In genomic region chr2:96142217-96143113, GRCh38 we compare ENCODE assay signal across 7 cellular contexts. TPM values are rescaled to one million over a fixed set of nuclear protein-coding genes. Genes with fewer than 3 reads are reported as not detected.
DNase-seq lines count a peak whose midpoint lies in the region; ATAC-seq and TF ChIP-seq lines count a peak whose summit lies in the region.

No MANE protein-coding gene starts in this region.

- peaks cover 44% of the 10 kb centered on the region for H3K4me1 Mint-ChIP-seq in activated CD4-positive, alpha-beta memory T cell treated with anti-CD3 and anti-CD28 coated beads for 36 hours (ENCODE audit: low read depth)
- H3K4me1 Mint-ChIP-seq in glutamatergic neuron (ENCODE audit: low read depth, unreplicated experiment): peaks cover 4% of the 10 kb centered on the region

- H3K27me3 Mint-ChIP-seq in activated CD4-positive, alpha-beta memory T cell treated with anti-CD3 and anti-CD28 coated beads for 36 hours: peaks cover 3% of the 10 kb centered on the region
- peaks cover 9% of the 10 kb centered on the region for H3K27me3 Mint-ChIP-seq in glutamatergic neuron (ENCODE audit: unreplicated experiment)

- CTCF ChIA-PET in activated CD4-positive, alpha-beta memory T cell treated with anti-CD3 and anti-CD28 coated beads for 36 hours (lab: Charles Lee): interaction anchor here (0.5 to 13.8 kb wide), 18 partner anchors 9 to 150 kb away, joined by 3 to 474 read pairs (median 4); partner anchors contain the start of genes ADRA2B and ANKRD36C

- POLR2A ChIA-PET in activated CD4-positive, alpha-beta memory T cell treated with anti-CD3 and anti-CD28 coated beads for 36 hours (lab: Charles Lee): interaction anchor here (0.6 to 11.0 kb wide), 11 partner anchors 9 to 396 kb away, joined by 3 to 206 read pairs (median 6); partner anchors contain the start of genes CIAO1, STARD7 and TMEM127

- intact Hi-C loops in activated CD4-positive, alpha-beta memory T cell treated with anti-CD3 and anti-CD28 coated beads for 36 hours (cut with micrococcal nuclease): no loop called here

- no peak for TF ChIP-seq CTCF in glutamatergic neuron (IDR thresholded peaks at IDR 0.05; ENCODE audit: partially characterized antibody, unreplicated experiment)

- H3K4me3 Mint-ChIP-seq in activated CD4-positive, alpha-beta memory T cell treated with anti-CD3 and anti-CD28 coated beads for 36 hours: peak overlapping the region; percentile 96
- no peak overlapping the region for H3K4me3 Mint-ChIP-seq in glutamatergic neuron (ENCODE audit: unreplicated experiment)

- H3K27ac Mint-ChIP-seq in activated CD4-positive, alpha-beta memory T cell treated with anti-CD3 and anti-CD28 coated beads for 36 hours: peak overlapping the region; percentile 95
- H3K27ac Mint-ChIP-seq in glutamatergic neuron (ENCODE audit: unreplicated experiment): no peak overlapping the region

- peak; percentile 91 for DNase-seq in activated CD4-positive, alpha-beta memory T cell treated with anti-CD3 and anti-CD28 coated beads for 36 hours
- DNase-seq in glutamatergic neuron: peak; percentile 10
- peak; percentile 89 for DNase-seq in stimulated activated naive CD8-positive, alpha-beta T cell treated with anti-CD3 and anti-CD28 coated beads, Interleukin-15, Interleukin-2, amounts not matched to agents 100 U/mL and 50 U/mL, for 24 hours
- no peak for DNase-seq in hippocampal formation (lab: John Stamatoyannopoulos, UW)

- ATAC-seq in HG02885 (IDR thresholded peaks at IDR 0.05; ENCODE audit: poor library complexity, unreplicated experiment): peak; percentile 17
- peak; percentile 16 for ATAC-seq in stimulated activated naive CD8-positive, alpha-beta T cell treated with anti-CD3 and anti-CD28 coated beads, Interleukin-15, Interleukin-2, amounts not matched to agents 100 U/mL and 50 U/mL, for 24 hours
- no peak for ATAC-seq in GM19463 (IDR thresholded peaks at IDR 0.05; ENCODE audit: unreplicated experiment)
- no peak for ATAC-seq in HG03565 (IDR thresholded peaks at IDR 0.05; ENCODE audit: unreplicated experiment)

- H3K9me3 Mint-ChIP-seq in activated CD4-positive, alpha-beta memory T cell treated with anti-CD3 and anti-CD28 coated beads for 36 hours: no peaks in the 10 kb centered on the region
- no peaks in the 10 kb centered on the region for H3K9me3 Mint-ChIP-seq in glutamatergic neuron (ENCODE audit: unreplicated experiment)

- H3K36me3 Mint-ChIP-seq in activated CD4-positive, alpha-beta memory T cell treated with anti-CD3 and anti-CD28 coated beads for 36 hours: peaks cover 35% of the 10 kb centered on the region
- no peaks in the 10 kb centered on the region for H3K36me3 Mint-ChIP-seq in glutamatergic neuron (ENCODE audit: unreplicated experiment)

RNA-seq across cellular contexts. Expression of gene DUSP2, which starts 2.8 kb away (rescaled TPM):
- 100 to 1,000 TPM; 522 to 539 TPM for total RNA-seq in activated CD4-positive, alpha-beta memory T cell treated with anti-CD3 and anti-CD28 coated beads for 36 hours
- total RNA-seq in glutamatergic neuron (ENCODE audit: unreplicated experiment): 0.34 TPM

RNA-seq across cellular contexts. Expression of gene ASTL, which starts 4.2 kb away (rescaled TPM):
- total RNA-seq in activated CD4-positive, alpha-beta memory T cell treated with anti-CD3 and anti-CD28 coated beads for 36 hours: 1 to 10 TPM; 1.8 to 2.4 TPM
- not detected for total RNA-seq in glutamatergic neuron (ENCODE audit: unreplicated experiment)

RNA-seq across cellular contexts. Expression of gene ADRA2B, which starts 26.1 kb away (rescaled TPM):
- total RNA-seq in activated CD4-positive, alpha-beta memory T cell treated with anti-CD3 and anti-CD28 coated beads for 36 hours: under 1 TPM; 0.21 to 0.36 TPM
- total RNA-seq in glutamatergic neuron (ENCODE audit: unreplicated experiment): 0.91 TPM

Comparison
In these comparisons a context has a peak if more than half of its experiments do, and no peak if none do; other contexts are left out.
1. ATAC-seq: peak in HG02885 (single experiment) and stimulated activated naive CD8-positive, alpha-beta T cell treated with anti-CD3 and anti-CD28 coated beads, Interleukin-15, Interleukin-2, amounts not matched to agents 100 U/mL and 50 U/mL, for 24 hours (single experiment); none in GM19463 (single experiment) and HG03565 (single experiment).
2. DNase-seq: peak in activated CD4-positive, alpha-beta memory T cell treated with anti-CD3 and anti-CD28 coated beads for 36 hours (single experiment), glutamatergic neuron (single experiment) and stimulated activated naive CD8-positive, alpha-beta T cell treated with anti-CD3 and anti-CD28 coated beads, Interleukin-15, Interleukin-2, amounts not matched to agents 100 U/mL and 50 U/mL, for 24 hours (single experiment); none in hippocampal formation (0 of 2).
3. RNA of gene DUSP2, which starts 2.8 kb away (total RNA-seq): 522 to 539 TPM in activated CD4-positive, alpha-beta memory T cell treated with anti-CD3 and anti-CD28 coated beads for 36 hours; 0.34 TPM in glutamatergic neuron (single experiment); every median in the first group is over 100 times any median in the second.